In genomic region chr17:73506470-73507435, GRCh38 we compare ENCODE assay signal across 1 cellular context.
TF ChIP-seq lines count a peak whose summit lies in the region.

No MANE protein-coding gene starts in this region.

TF ChIP-seq in HepG2, 621 proteins besides CTCF, POLR2A, EP300 and RAD21 (continued from another document):
- TF ChIP-seq, protein P1, sequence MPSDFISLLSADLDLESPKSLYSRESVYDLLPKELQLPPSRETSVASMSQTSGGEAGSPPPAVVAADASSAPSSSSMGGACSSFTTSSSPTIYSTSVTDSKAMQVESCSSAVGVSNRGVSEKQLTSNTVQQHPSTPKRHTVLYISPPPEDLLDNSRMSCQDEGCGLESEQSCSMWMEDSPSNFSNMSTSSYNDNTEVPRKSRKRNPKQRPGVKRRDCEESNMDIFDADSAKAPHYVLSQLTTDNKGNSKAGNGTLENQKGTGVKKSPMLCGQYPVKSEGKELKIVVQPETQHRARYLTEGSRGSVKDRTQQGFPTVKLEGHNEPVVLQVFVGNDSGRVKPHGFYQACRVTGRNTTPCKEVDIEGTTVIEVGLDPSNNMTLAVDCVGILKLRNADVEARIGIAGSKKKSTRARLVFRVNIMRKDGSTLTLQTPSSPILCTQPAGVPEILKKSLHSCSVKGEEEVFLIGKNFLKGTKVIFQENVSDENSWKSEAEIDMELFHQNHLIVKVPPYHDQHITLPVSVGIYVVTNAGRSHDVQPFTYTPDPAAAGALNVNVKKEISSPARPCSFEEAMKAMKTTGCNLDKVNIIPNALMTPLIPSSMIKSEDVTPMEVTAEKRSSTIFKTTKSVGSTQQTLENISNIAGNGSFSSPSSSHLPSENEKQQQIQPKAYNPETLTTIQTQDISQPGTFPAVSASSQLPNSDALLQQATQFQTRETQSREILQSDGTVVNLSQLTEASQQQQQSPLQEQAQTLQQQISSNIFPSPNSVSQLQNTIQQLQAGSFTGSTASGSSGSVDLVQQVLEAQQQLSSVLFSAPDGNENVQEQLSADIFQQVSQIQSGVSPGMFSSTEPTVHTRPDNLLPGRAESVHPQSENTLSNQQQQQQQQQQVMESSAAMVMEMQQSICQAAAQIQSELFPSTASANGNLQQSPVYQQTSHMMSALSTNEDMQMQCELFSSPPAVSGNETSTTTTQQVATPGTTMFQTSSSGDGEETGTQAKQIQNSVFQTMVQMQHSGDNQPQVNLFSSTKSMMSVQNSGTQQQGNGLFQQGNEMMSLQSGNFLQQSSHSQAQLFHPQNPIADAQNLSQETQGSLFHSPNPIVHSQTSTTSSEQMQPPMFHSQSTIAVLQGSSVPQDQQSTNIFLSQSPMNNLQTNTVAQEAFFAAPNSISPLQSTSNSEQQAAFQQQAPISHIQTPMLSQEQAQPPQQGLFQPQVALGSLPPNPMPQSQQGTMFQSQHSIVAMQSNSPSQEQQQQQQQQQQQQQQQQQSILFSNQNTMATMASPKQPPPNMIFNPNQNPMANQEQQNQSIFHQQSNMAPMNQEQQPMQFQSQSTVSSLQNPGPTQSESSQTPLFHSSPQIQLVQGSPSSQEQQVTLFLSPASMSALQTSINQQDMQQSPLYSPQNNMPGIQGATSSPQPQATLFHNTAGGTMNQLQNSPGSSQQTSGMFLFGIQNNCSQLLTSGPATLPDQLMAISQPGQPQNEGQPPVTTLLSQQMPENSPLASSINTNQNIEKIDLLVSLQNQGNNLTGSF (CRISPR knock-in tag; IDR thresholded peaks at IDR 0.05) = no peak
- no peak for TF ChIP-seq ZNF143 (CRISPR knock-in tag; IDR thresholded peaks at IDR 0.05)
- no peak for TF ChIP-seq NFRKB (IDR thresholded peaks at IDR 0.05)
- no peak for TF ChIP-seq KDM4B (CRISPR knock-in tag; IDR thresholded peaks at IDR 0.05)
- TF ChIP-seq NBN (conservative IDR thresholded peaks at IDR 0.05) = no peak
- TF ChIP-seq, protein P2, sequence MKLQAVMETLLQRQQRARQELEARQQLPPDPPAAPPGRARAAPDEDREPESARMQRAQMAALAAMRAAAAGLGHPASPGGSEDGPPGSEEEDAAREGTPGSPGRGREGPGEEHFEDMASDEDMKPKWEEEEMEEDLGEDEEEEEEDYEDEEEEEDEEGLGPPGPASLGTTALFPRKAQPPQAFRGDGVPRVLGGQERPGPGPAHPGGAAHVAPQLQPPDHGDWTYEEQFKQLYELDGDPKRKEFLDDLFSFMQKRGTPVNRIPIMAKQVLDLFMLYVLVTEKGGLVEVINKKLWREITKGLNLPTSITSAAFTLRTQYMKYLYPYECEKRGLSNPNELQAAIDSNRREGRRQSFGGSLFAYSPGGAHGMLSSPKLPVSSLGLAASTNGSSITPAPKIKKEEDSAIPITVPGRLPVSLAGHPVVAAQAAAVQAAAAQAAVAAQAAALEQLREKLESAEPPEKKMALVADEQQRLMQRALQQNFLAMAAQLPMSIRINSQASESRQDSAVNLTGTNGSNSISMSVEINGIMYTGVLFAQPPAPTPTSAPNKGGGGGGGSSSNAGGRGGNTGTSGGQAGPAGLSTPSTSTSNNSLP (IDR thresholded peaks at IDR 0.05; ENCODE audit: low read depth, low read length) = no peak
- TF ChIP-seq GABPB1 (CRISPR knock-in tag; IDR thresholded peaks at IDR 0.05) = no peak
